ENCODE assay signal across 8 cellular contexts in genomic region chr5:115170128-115170923, GRCh38.
DNase-seq lines count a peak whose midpoint lies in the region; ATAC-seq and TF ChIP-seq lines count a peak whose summit lies in the region.

No MANE protein-coding gene starts in this region.

- peak overlapping the region; percentile 20 for H3K4me3 ChIP-seq in mucosa of stomach (ENCODE audit: low read length)

- H3K9me3 ChIP-seq in mucosa of stomach (ENCODE audit: control insufficient read depth, low read length) = no peaks in the 10 kb centered on the region

- TF ChIP-seq CTCF in 22Rv1 (IDR thresholded peaks at IDR 0.05) = no peak

- H3K9ac ChIP-seq in mucosa of stomach (ENCODE audit: low read length) = peak overlapping the region; percentile 44

- peak overlapping the region; percentile 99 for H3K27ac ChIP-seq in 22Rv1

- DNase-seq in RKO (ENCODE audit: low spot score) = peak; percentile 63
- peak; percentile 78 for DNase-seq in ecto neural progenitor cell (ENCODE audit: low spot score)
- no peak for DNase-seq in inferior parietal cortex (ENCODE audit: extremely low spot score)
- DNase-seq in MV-4-11 (lab: John Stamatoyannopoulos, UW) = no peak

- peaks cover 13% of the 10 kb centered on the region for H3K27me3 ChIP-seq in mucosa of stomach (ENCODE audit: control insufficient read depth, insufficient read depth, low read length)

- H3K4me1 ChIP-seq in mucosa of stomach (ENCODE audit: control insufficient read depth, insufficient read depth, low read length) = no peaks in the 10 kb centered on the region

- H3K36me3 ChIP-seq in mucosa of stomach (ENCODE audit: control insufficient read depth, insufficient read depth, low read length) = no peaks in the 10 kb centered on the region

- ATAC-seq in GM18520 (IDR thresholded peaks at IDR 0.05; ENCODE audit: unreplicated experiment) (peak; percentile 31), HG02981 (IDR thresholded peaks at IDR 0.05; ENCODE audit: unreplicated experiment) (peak; percentile 43)

Comparison
In these comparisons a context has a peak if more than half of its experiments do, and no peak if none do; other contexts are left out.
1. DNase-seq: peak in RKO (single experiment) and ecto neural progenitor cell (single experiment); none in inferior parietal cortex (single experiment) and MV-4-11 (single experiment).